26 cellular contexts compared by ENCODE assay signal in the genomic region with DNA sequence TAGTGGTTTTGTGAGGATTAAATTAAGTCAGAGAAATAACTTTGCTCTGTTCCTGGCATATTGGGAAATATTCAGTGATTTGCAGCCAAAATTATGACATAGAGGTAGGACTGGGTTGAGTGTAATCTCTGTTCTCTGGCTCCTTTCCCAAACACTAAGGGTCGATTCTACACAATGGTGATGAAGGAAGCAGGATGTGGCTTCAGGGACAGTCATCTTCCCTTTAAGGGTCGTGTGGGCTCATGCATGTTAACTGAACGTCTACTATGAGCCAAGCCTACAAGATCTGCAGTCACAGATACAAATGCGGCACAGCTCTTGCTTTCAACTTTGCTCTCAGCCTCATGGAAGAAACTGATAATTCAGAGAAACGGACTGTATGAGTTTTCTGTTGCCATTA.
DNase-seq lines count a peak whose midpoint lies in the region; ATAC-seq lines count a peak whose summit lies in the region.
"Had no signal": no experiment of that assay in that cellular context is flagged by ENCODE, and none has a peak within 500 bp of the region (broad histone marks: within the 10 kb centered on the region; RNA-seq: fewer than 3 reads in every experiment).

No MANE protein-coding gene starts in this region.

- peak overlapping the region; percentile 85 for H3K27ac Mint-ChIP-seq in activated CD4-positive, alpha-beta T cell treated with anti-CD3 and anti-CD28 coated beads for 36 hours
- H3K27ac Mint-ChIP-seq: T-cell had no signal

- no peaks in the 10 kb centered on the region for H3K27me3 Mint-ChIP-seq in activated CD4-positive, alpha-beta T cell treated with anti-CD3 and anti-CD28 coated beads for 36 hours

- peaks cover 3% of the 10 kb centered on the region for H3K36me3 Mint-ChIP-seq in activated CD4-positive, alpha-beta T cell treated with anti-CD3 and anti-CD28 coated beads for 36 hours (ENCODE audit: low read depth)
- H3K36me3 Mint-ChIP-seq: brain, CD14-positive monocyte, neural progenitor cell, T-cell had no signal

- ATAC-seq in activated CD4-positive, alpha-beta T cell treated with anti-CD3 and anti-CD28 coated beads for 36 hours = peak; percentile 73
- ATAC-seq in HG02981 (IDR thresholded peaks at IDR 0.05; ENCODE audit: unreplicated experiment) = no peak
- ATAC-seq: gastroesophageal sphincter, HepG2, left colon had no signal

- no peak overlapping the region for H3K4me3 Mint-ChIP-seq in activated CD4-positive, alpha-beta T cell treated with anti-CD3 and anti-CD28 coated beads for 36 hours
- H3K4me3 Mint-ChIP-seq: brain, CD14-positive monocyte, neural progenitor cell, T-cell had no signal

- POLR2A ChIA-PET in activated CD4-positive, alpha-beta T cell treated with anti-CD3 and anti-CD28 coated beads for 36 hours (lab: Charles Lee) = interaction anchor here (0.6 kb wide), 1 partner anchor 59 kb away, joined by 3 read pairs; no protein-coding TSS in a partner anchor

- peaks cover 34% of the 10 kb centered on the region for H3K4me1 Mint-ChIP-seq in activated CD4-positive, alpha-beta T cell treated with anti-CD3 and anti-CD28 coated beads for 36 hours
- H3K4me1 Mint-ChIP-seq: brain, CD14-positive monocyte, neural progenitor cell had no signal

- peaks cover 5% of the 10 kb centered on the region for H3K9me3 Mint-ChIP-seq in activated CD4-positive, alpha-beta T cell treated with anti-CD3 and anti-CD28 coated beads for 36 hours (ENCODE audit: low read depth)
- H3K9me3 Mint-ChIP-seq: T-cell had no signal

- CTCF ChIA-PET in activated CD4-positive, alpha-beta T cell treated with anti-CD3 and anti-CD28 coated beads for 36 hours (lab: Charles Lee) = interaction anchor here (0.8 kb wide), 1 partner anchor 382 kb away, joined by 3 read pairs; a partner anchor contains a TSS

- DNase-seq in activated CD4-positive, alpha-beta T cell treated with anti-CD3 and anti-CD28 coated beads for 36 hours = peak; percentile 47
- no peak for DNase-seq in activated CD4-positive, alpha-beta T cell treated with anti-CD3 and anti-CD28 coated beads for 4 hours
- peak; percentile 30 for DNase-seq in GM03348 (ENCODE audit: low spot score)
- DNase-seq in RPMI7951 (ENCODE audit: low read depth) = peak; percentile 83
- DNase-seq in fibroblast of peridontal ligament (ENCODE audit: extremely low read depth) = peak; percentile 51
- no peak for DNase-seq in central memory CD4-positive, alpha-beta T cell
- no peak for DNase-seq in ureter (ENCODE audit: low spot score)
- DNase-seq: 8988T; activated CD8-positive, alpha-beta memory T cell treated with anti-CD3 and anti-CD28 coated beads for 24 hours; activated gamma-delta T cell treated with Interleukin-2 at 50 U/mL for 16 hours; cortex of kidney; GOT3; left colon; midbrain; MM.1S; NCI-H187 treated with DMSO at 0.1 percent for 48 hours; NCI-H510A treated with DMSO at 0.1 percent for 48 hours; SHP77; small intestine; T-cell had no signal

- intact Hi-C loops in activated CD4-positive, alpha-beta T cell treated with anti-CD3 and anti-CD28 coated beads for 36 hours (cut with DNase I, micrococcal nuclease) = loop anchor here in 1 of 2 experiments (2.0 to 5.0 kb wide), 2 partner anchors 58 to 229 kb away; no protein-coding TSS in a partner anchor

Comparison
In these comparisons a context has a peak if more than half of its experiments do, and no peak if none do; other contexts are left out.
1. DNase-seq: peak in activated CD4-positive, alpha-beta T cell treated with anti-CD3 and anti-CD28 coated beads for 36 hours (single experiment), GM03348 (single experiment), RPMI7951 (single experiment) and fibroblast of peridontal ligament (single experiment); none in activated CD4-positive, alpha-beta T cell treated with anti-CD3 and anti-CD28 coated beads for 4 hours (0 of 2), central memory CD4-positive, alpha-beta T cell (single experiment) and ureter (single experiment).